Comparison of ENCODE assay signal across 18 cellular contexts in the genomic region with DNA sequence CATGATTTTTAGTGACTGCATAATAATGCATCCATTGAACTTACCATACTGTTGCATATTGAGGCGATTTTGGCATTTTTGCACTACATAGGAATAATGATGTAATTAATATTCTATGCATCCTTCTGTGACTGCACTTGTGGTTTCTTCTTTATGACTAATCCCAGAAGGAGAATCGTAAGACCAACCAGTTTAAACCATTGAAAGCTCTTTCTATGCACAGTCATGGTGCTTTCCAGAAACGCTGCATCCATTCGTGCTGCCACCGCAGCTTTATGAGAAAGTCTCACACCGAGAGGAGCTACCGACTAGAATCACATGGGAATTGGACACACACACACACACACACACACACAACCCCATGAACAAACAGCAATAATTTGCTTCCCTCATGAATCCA.
A peak's percentile ranks its signal among the peaks of the same experiment; 100 is the strongest.
DNase-seq lines count a peak whose midpoint lies in the region; ATAC-seq and TF ChIP-seq lines count a peak whose summit lies in the region.
"Had no signal": no experiment of that assay in that cellular context is flagged by ENCODE, and none has a peak within 500 bp of the region (broad histone marks: within the 10 kb centered on the region; RNA-seq: fewer than 3 reads in every experiment).

No MANE protein-coding gene starts in this region.

- BruUV-seq in mammary epithelial cell (replicated peaks; lab: Mats Ljungman, UMichigan): no TSS peak

- no peaks in the 10 kb centered on the region for H4K20me1 ChIP-seq in mammary epithelial cell (ENCODE audit: insufficient read depth, low read length)

- in situ Hi-C loops in mammary epithelial cell (cut with MboI; ENCODE audit: low sequenced_read_pairs in 2 of 2): loop anchor here (25.0 kb wide), 1 partner anchor 698 kb away; no protein-coding TSS in a partner anchor

- 70% methylated on average over 7 of the region's 7 CpGs for WGBS in mammary epithelial cell (ENCODE audit: low coverage, missing lambda C conversion rate)

- dilution Hi-C loops in mammary epithelial cell (cut with HindIII; ENCODE audit: low sequenced_read_pairs): loop anchor here (25.0 kb wide), 1 partner anchor 373 kb away; no protein-coding TSS in a partner anchor

- no peak overlapping the region for H3K9ac ChIP-seq in mammary epithelial cell (ENCODE audit: insufficient read depth, low read length)
- H3K9ac ChIP-seq: KMS-11 had no signal

- no peaks in the 10 kb centered on the region for H3K4me1 ChIP-seq in mammary epithelial cell (ENCODE audit: insufficient read depth, low read length)
- no peaks in the 10 kb centered on the region for H3K4me1 ChIP-seq in breast epithelium

- TF ChIP-seq CTCF in mammary epithelial cell (conservative IDR thresholded peaks at IDR 0.05 in 1 of 2, IDR thresholded peaks at IDR 0.05 in 1 of 2; ENCODE audit: extremely low read depth in 1 of 2, insufficient read depth in 1 of 2, low read depth in 1 of 2, low read length in 2 of 2): no peak
- no peak for TF ChIP-seq CTCF in breast epithelium (IDR thresholded peaks at IDR 0.05)

- ATAC-seq in sciatic nerve (no peak), GM21367 (IDR thresholded peaks at IDR 0.05; ENCODE audit: unreplicated experiment) (no peak)

- no peak for TF ChIP-seq POLR2A in breast epithelium (IDR thresholded peaks at IDR 0.05)

- H3K79me2 ChIP-seq in mammary epithelial cell (ENCODE audit: insufficient read depth, low read length): no peaks in the 10 kb centered on the region

- DNase-seq in mammary epithelial cell (peak; percentile 25), breast epithelium (ENCODE audit: low spot score in 2 of 2) (no peak), astrocyte of the hippocampus (ENCODE audit: low read depth, low spot score) (peak; percentile 9), foreskin melanocyte (peak; percentile 44), NOMO-1 treated with dmso at 0.1 percent for 144 hours (lab: John Stamatoyannopoulos, UW; ENCODE audit: unreplicated experiment) (no peak), NCI-H1436 treated with DMSO at 0.1 percent for 48 hours (lab: John Stamatoyannopoulos, UW) (no peak), sciatic nerve (ENCODE audit: low spot score) (no peak)
- DNase-seq: DMS153, HFFc6, NCI-H1092 treated with DMSO at 0.1 percent for 48 hours, NCI-H187 treated with DMSO at 0.1 percent for 48 hours, NCI-H2171, NCI-H510A treated with DMSO at 0.1 percent for 48 hours, SHP77 treated with DMSO at 0.1 percent for 48 hours had no signal

- H3K4me3 ChIP-seq in mammary epithelial cell (replicated peaks in 1 of 3; ENCODE audit: insufficient read depth in 1 of 3, low read depth in 2 of 3, low read length in 3 of 3): no peak overlapping the region
- no peak overlapping the region for H3K4me3 ChIP-seq in breast epithelium

- no peak overlapping the region for H3K27ac ChIP-seq in mammary epithelial cell (ENCODE audit: insufficient read depth, low read depth, low read length)
- H3K27ac ChIP-seq in breast epithelium: no peak overlapping the region
- H3K27ac ChIP-seq: 22Rv1, C4-2B, KMS-11 had no signal

- H2AFZ ChIP-seq in mammary epithelial cell (ENCODE audit: low read depth, low read length): no peak overlapping the region

- CTCF ChIA-PET in mammary epithelial cell (lab: Charles Lee; ENCODE audit: low non-redundant PET): no interaction called here

- H3K9me3 ChIP-seq in mammary epithelial cell (replicated peaks; ENCODE audit: insufficient read depth, low read length): no peaks in the 10 kb centered on the region
- H3K9me3 ChIP-seq in breast epithelium: no peaks in the 10 kb centered on the region

- intact Hi-C loops in mammary epithelial cell (cut with micrococcal nuclease) (loop anchor here (5.0 kb wide), 1 partner anchor 342 kb away; no protein-coding TSS in a partner anchor), breast epithelium (cut with DNase I; ENCODE audit: low total_unique reads) (no loop called here), sciatic nerve (cut with DNase I) (no loop called here)

- H3K36me3 ChIP-seq in mammary epithelial cell (ENCODE audit: insufficient read depth, low read length) (no peaks in the 10 kb centered on the region), breast epithelium (no peaks in the 10 kb centered on the region)

- no peaks in the 10 kb centered on the region for H3K27me3 ChIP-seq in mammary epithelial cell (ENCODE audit: insufficient read depth, low read length)
- no peaks in the 10 kb centered on the region for H3K27me3 ChIP-seq in breast epithelium

- H3K4me2 ChIP-seq in mammary epithelial cell (ENCODE audit: insufficient read depth, low read depth, low read length): no peak overlapping the region
- H3K4me2 ChIP-seq: KMS-11 had no signal

Comparison
In these comparisons a context has a peak if more than half of its experiments do, and no peak if none do; other contexts are left out.
1. DNase-seq: peak in mammary epithelial cell (single experiment), astrocyte of the hippocampus (single experiment) and foreskin melanocyte (single experiment); none in breast epithelium (0 of 2), NOMO-1 treated with dmso at 0.1 percent for 144 hours (single experiment), NCI-H1436 treated with DMSO at 0.1 percent for 48 hours (single experiment) and sciatic nerve (single experiment).